In genomic region chr21:17139696-17140095, GRCh38 we compare ENCODE assay signal across 9 cellular contexts.
A peak's percentile ranks its signal among the peaks of the same experiment; 100 is the strongest.
DNase-seq lines count a peak whose midpoint lies in the region; ATAC-seq and TF ChIP-seq lines count a peak whose summit lies in the region.
"Had no signal": no experiment of that assay in that cellular context is flagged by ENCODE, and none has a peak within 500 bp of the region (broad histone marks: within the 10 kb centered on the region; RNA-seq: fewer than 3 reads in every experiment).

No MANE protein-coding gene starts in this region.

- H3K27ac Mint-ChIP-seq in naive B cell, result no peak overlapping the region

- ATAC-seq in DND-41 (ENCODE audit: insufficient read depth, low read depth) (peak; percentile 95), naive B cell (ENCODE audit: low read depth in 2 of 2) (no peak), GM21529 (IDR thresholded peaks at IDR 0.05; ENCODE audit: unreplicated experiment) (no peak)

- H3K4me2 ChIP-seq in DND-41 (ENCODE audit: insufficient read depth, low read length), result peak overlapping the region; percentile 55

- H3K79me2 ChIP-seq in DND-41 (ENCODE audit: insufficient read depth, low read length), result no peaks in the 10 kb centered on the region

- H3K9me3 Mint-ChIP-seq in naive B cell, result peaks cover 0 to 11% (median 3%) of the 10 kb centered on the region in 7 donors

- H3K4me1 Mint-ChIP-seq in naive B cell, result peaks cover 0 to 3% (median 0%) of the 10 kb centered on the region in 3 donors

- peak overlapping the region in 7 of 8 donors; percentile 35 to 66 (median 44) for H3K4me3 Mint-ChIP-seq in naive B cell

- DNase-seq in DND-41, result peak; percentile 58
- peak; percentile 36 for DNase-seq in NB4 (ENCODE audit: low read depth)
- DNase-seq in choroid plexus epithelial cell (ENCODE audit: low read depth), result peak; percentile 33
- DNase-seq in naive B cell, result no peak
- no peak for DNase-seq in spleen
- no peak for DNase-seq in dermis blood vessel endothelial cell
- DNase-seq in NCI-H146 treated with DMSO at 0.1 percent for 48 hours (lab: John Stamatoyannopoulos, UW; ENCODE audit: unreplicated experiment), result no peak
- DNase-seq: NCI-H526 had no signal

- H3K4me1 ChIP-seq in DND-41 (ENCODE audit: insufficient read depth, low read length), result peaks cover 16% of the 10 kb centered on the region
- no peaks in the 10 kb centered on the region for H3K4me1 ChIP-seq in spleen

- no peaks in the 10 kb centered on the region for H3K36me3 Mint-ChIP-seq in naive B cell

- intact Hi-C loops in spleen (cut with DNase I; ENCODE audit: low total_unique reads), result no loop called here

- TF ChIP-seq CTCF in DND-41 (IDR thresholded peaks at IDR 0.05; ENCODE audit: borderline replicate concordance, extremely low read depth, low read length, poor library complexity, severe bottlenecking), result no peak
- TF ChIP-seq CTCF in NB4 (IDR thresholded peaks at IDR 0.05; ENCODE audit: low read depth, low read length), result no peak
- no peak for TF ChIP-seq CTCF in choroid plexus epithelial cell (conservative IDR thresholded peaks at IDR 0.05; ENCODE audit: low read depth, low read length)
- no peak for TF ChIP-seq CTCF in spleen (IDR thresholded peaks at IDR 0.05 in 8 of 11, conservative IDR thresholded peaks at IDR 0.05 in 3 of 11)

- no peaks in the 10 kb centered on the region for H4K20me1 ChIP-seq in DND-41 (ENCODE audit: insufficient read depth, low read length)

- no peaks in the 10 kb centered on the region for H3K27me3 ChIP-seq in DND-41 (ENCODE audit: insufficient read depth, low read length, poor library complexity)
- no peaks in the 10 kb centered on the region for H3K27me3 ChIP-seq in spleen (replicated peaks in 1 of 7)

- TF ChIP-seq POLR2A in NB4 (IDR thresholded peaks at IDR 0.05; ENCODE audit: extremely low read depth, insufficient read length) (no peak), spleen (IDR thresholded peaks at IDR 0.05) (no peak)

- no peaks in the 10 kb centered on the region for H3K27me3 Mint-ChIP-seq in naive B cell

- peak overlapping the region; percentile 61 for H3K9ac ChIP-seq in DND-41 (ENCODE audit: low read depth, low read length)

- H3K4me3 ChIP-seq in DND-41 (ENCODE audit: low read depth in 1 of 2, low read length in 2 of 2) (peak overlapping the region; percentile 28 to 56; a peak in 3 of 4 replicates), NB4 (ENCODE audit: low read depth, low read length) (peak overlapping the region; percentile 17), choroid plexus epithelial cell (ENCODE audit: low read depth, low read length) (peak overlapping the region; percentile 31), spleen (peak overlapping the region in 3 of 8 donors; percentile 10 to 56 (median 11))

- peak overlapping the region; percentile 63 for H2AFZ ChIP-seq in DND-41 (ENCODE audit: low read depth, low read length)

- 54 to 72% (median 60%) methylated on average over 5 of the region's 5 CpGs for WGBS in spleen, 5 donors

- no peaks in the 10 kb centered on the region for H3K9me3 ChIP-seq in DND-41 (ENCODE audit: insufficient read depth, low read length, severe bottlenecking)
- H3K9me3 ChIP-seq in spleen, result peaks cover 0 to 9% (median 0%) of the 10 kb centered on the region in 8 donors

- peak overlapping the region; percentile 63 for H3K27ac ChIP-seq in DND-41 (ENCODE audit: low read length)
- no peak overlapping the region for H3K27ac ChIP-seq in spleen

- H3K36me3 ChIP-seq in DND-41 (ENCODE audit: insufficient read depth, low read length), result no peaks in the 10 kb centered on the region
- no peaks in the 10 kb centered on the region for H3K36me3 ChIP-seq in spleen

Comparison
In these comparisons a context has a peak if more than half of its experiments do, and no peak if none do; other contexts are left out.
1. DNase-seq: peak in DND-41 (single experiment), NB4 (single experiment) and choroid plexus epithelial cell (single experiment); none in naive B cell (single experiment), spleen (single experiment), dermis blood vessel endothelial cell (single experiment) and NCI-H146 treated with DMSO at 0.1 percent for 48 hours (single experiment).